In the genomic region with DNA sequence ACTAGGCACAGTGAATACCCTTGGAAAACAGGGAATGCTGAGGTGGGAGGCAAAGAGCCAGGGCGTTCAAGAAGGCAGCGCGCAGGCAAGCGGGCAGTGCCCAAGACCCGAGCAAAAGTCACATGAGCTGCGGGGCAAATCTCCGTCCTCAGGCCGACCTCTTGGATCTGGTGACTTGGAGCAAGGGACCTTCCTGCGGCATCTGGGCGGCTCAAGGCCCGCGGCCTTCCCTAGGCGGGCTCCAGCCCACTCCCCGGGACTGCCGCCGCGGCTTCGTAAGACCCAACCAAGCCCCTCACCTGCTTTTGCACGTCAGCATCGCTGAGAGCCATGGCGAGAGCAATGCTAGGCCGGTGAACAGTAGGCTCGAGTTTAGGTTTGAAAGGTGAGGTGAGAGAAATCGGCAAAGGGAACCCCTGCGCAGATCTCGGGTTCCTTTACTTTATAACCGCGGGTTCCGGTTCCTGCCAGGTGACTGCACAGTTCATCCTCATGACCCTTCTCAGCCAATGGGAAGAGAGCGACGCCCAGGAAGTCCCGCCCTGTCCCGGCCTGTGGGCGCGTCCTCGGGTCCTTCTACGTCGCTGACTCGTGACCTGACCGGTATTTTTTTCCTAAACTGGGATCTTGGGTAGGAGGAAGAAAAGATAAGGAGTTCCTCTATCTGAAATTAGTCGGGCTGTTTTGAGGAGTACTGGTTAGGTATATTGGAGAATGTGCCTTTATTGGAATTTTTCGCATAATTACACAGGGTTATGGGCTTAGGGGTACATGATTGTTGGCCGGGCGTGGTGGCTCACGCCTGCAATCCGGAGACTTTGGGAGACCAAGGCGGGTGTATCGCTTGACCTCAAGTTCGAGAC, we compare ENCODE assay signal across 8 cellular contexts. TPM values are rescaled to one million over a fixed set of nuclear protein-coding genes. Genes with fewer than 3 reads are reported as not detected.
DNase-seq lines count a peak whose midpoint lies in the region; ATAC-seq and TF ChIP-seq lines count a peak whose summit lies in the region.

A gene (minus strand): TSS at position 446 of the 863 bp plus-strand sequence. CDS start 114 bp downstream, at position 332.

- TF ChIP-seq EP300 in upper lobe of left lung (IDR thresholded peaks at IDR 0.05), result no peak

- 0% methylated on average over 49 of the region's 49 CpGs for WGBS in heart right ventricle, 2 donors
- 0 to 1% methylated on average over 28 to 43 of the region's 49 CpGs for WGBS in upper lobe of left lung, 2 donors

- peak in 3 of 4 donors; percentile 86 to 93 (median 91) for TF ChIP-seq POLR2A in upper lobe of left lung (IDR thresholded peaks at IDR 0.05)

- H3K4me1 ChIP-seq in heart right ventricle (peaks cover 5 to 43% (median 25%) of the 10 kb centered on the region in 9 donors), upper lobe of left lung (peaks cover 17 to 41% (median 29%) of the 10 kb centered on the region in 4 donors)

- no peaks in the 10 kb centered on the region for H3K27me3 ChIP-seq in heart right ventricle
- H3K27me3 ChIP-seq in upper lobe of left lung, result no peaks in the 10 kb centered on the region

- ATAC-seq in HG02870 (IDR thresholded peaks at IDR 0.05; ENCODE audit: unreplicated experiment) (peak; percentile 100), heart right ventricle (peak; percentile 99 to 100 (median 100)), upper lobe of left lung (ENCODE audit: low FRiP score in 2 of 2) (peak; percentile 100)

- H3K27ac ChIP-seq in heart right ventricle (peak within 1 kb of the TSS; percentile 76 to 96 (median 91)), upper lobe of left lung (peak within 1 kb of the TSS; percentile 92 to 95 (median 94))

- in situ Hi-C loops in GM13976 (cut with MboI; ENCODE audit: low sequenced_read_pairs, unreplicated experiment), result no loop called here

- no peaks in the 10 kb centered on the region for H3K9me3 ChIP-seq in heart right ventricle
- H3K9me3 ChIP-seq in upper lobe of left lung, result no peaks in the 10 kb centered on the region

- H3K36me3 ChIP-seq in heart right ventricle, result peaks cover 0 to 30% (median 4%) of the 10 kb centered on the region in 9 donors
- peaks cover 0 to 12% (median 5%) of the 10 kb centered on the region in 4 donors for H3K36me3 ChIP-seq in upper lobe of left lung

- peak within 1 kb of the TSS; percentile 65 to 99 (median 90) for H3K4me3 ChIP-seq in heart right ventricle
- peak within 1 kb of the TSS; percentile 52 to 96 (median 73) for H3K4me3 ChIP-seq in upper lobe of left lung

- TF ChIP-seq CTCF in GM13976 (IDR thresholded peaks at IDR 0.05; ENCODE audit: borderline replicate concordance, control extremely low read depth, extremely low read depth, insufficient read depth, missing control alignments), result no peak
- TF ChIP-seq CTCF in heart right ventricle (IDR thresholded peaks at IDR 0.05), result no peak
- TF ChIP-seq CTCF in upper lobe of left lung (IDR thresholded peaks at IDR 0.05), result peak in 2 of 6 experiments; percentile 7 to 12

- intact Hi-C loops in T-helper 1 cell treated with Interleukin-12 subunit alpha and Interleukin-12 subunit beta and Interleukin-4 antibody, amounts not matched to agents 30 ng/mL and 1 ng/mL, for 36 hours (cut with micrococcal nuclease), result loop anchor here (1.0 kb wide), 3 partner anchors 10 to 469 kb away; a partner anchor contains a TSS
- intact Hi-C loops in heart right ventricle (cut with DNase I) (loop anchor here in 3 of 10 donors (1.0 to 5.0 kb wide), 2 partner anchors 10 to 56 kb away; a partner anchor contains a TSS), posterior cingulate gyrus (cut with DNase I) (loop anchor here (1.0 kb wide), 1 partner anchor 10 kb away; a partner anchor contains a TSS)

- DNase-seq in GM13976 (ENCODE audit: low spot score), result peak; percentile 98
- peak; percentile 83 for DNase-seq in NCI-H146 treated with DMSO at 0.1 percent for 48 hours (lab: John Stamatoyannopoulos, UW; ENCODE audit: unreplicated experiment)
- peak; percentile 96 for DNase-seq in amniotic epithelial cell (ENCODE audit: low read depth)
- peak; percentile 95 to 98 for DNase-seq in heart right ventricle
- peak; percentile 94 to 99 (median 98) for DNase-seq in posterior cingulate gyrus
- DNase-seq in upper lobe of left lung, result peak; percentile 97

RNA-seq across cellular contexts. Expression of the gene that starts here (rescaled TPM):
- 117 TPM in 2 replicates for total RNA-seq in T-helper 1 cell treated with Interleukin-12 subunit alpha and Interleukin-12 subunit beta and Interleukin-4 antibody, amounts not matched to agents 30 ng/mL and 1 ng/mL, for 36 hours
- total RNA-seq in heart right ventricle (100 to 1,000 TPM; 179 to 237 (median 218) TPM), upper lobe of left lung (100 to 1,000 TPM in 5 of 6 donors, 10 to 100 TPM in 1; 63.5 to 153 (median 130) TPM)
- 100 to 1,000 TPM in 1 of 2 donors, 10 to 100 TPM in 1; 73.4 to 278 TPM for polyA plus RNA-seq in heart right ventricle

Comparison
In these comparisons a context has a peak if more than half of its experiments do, and no peak if none do; other contexts are left out.
1. Peak in every context shown above with its lines: DNase-seq, ATAC-seq, H3K4me3 ChIP-seq and H3K27ac ChIP-seq.